17 cellular contexts compared by ENCODE assay signal in the genomic region with DNA sequence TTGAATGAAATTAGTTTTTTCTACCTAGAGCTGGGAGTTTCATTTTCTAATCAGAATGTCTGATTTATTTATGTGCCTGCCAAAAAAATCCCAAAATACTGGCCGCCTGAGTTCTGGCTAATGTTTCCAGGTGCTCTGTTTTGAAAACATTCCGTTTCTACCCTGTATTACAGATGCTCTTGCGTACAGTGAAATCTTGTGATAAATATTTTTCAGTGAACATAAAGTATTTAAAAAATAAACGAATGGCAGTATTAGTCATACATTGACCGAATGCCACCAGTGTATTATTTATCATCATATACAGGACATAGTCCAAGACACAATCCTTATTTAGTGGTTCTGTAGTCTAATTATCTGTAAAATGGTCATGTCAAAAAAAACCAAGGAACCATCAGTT.
DNase-seq lines count a peak whose midpoint lies in the region; ATAC-seq and TF ChIP-seq lines count a peak whose summit lies in the region.
"Had no signal": no experiment of that assay in that cellular context is flagged by ENCODE, and none has a peak within 500 bp of the region (broad histone marks: within the 10 kb centered on the region; RNA-seq: fewer than 3 reads in every experiment).

No MANE protein-coding gene starts in this region.

- ATAC-seq in heart right ventricle (no peak), upper lobe of right lung (no peak), HG02610 (IDR thresholded peaks at IDR 0.05; ENCODE audit: unreplicated experiment) (no peak), GM21360 (IDR thresholded peaks at IDR 0.05; ENCODE audit: unreplicated experiment) (no peak)
- ATAC-seq: naive thymus-derived CD4-positive, alpha-beta T cell; Right ventricle myocardium inferior had no signal

- peaks cover 1% of the 10 kb centered on the region for H3K36me3 Mint-ChIP-seq in mesothelial cell of epicardium
- H3K36me3 Mint-ChIP-seq in activated T-cell treated with anti-CD3 and anti-CD28 coated beads, Interleukin-2, amount 50 U/mL, for 24 hours (ENCODE audit: low read depth): no peaks in the 10 kb centered on the region

- no peak overlapping the region for H3K4me3 ChIP-seq in heart right ventricle
- H3K4me3 ChIP-seq in right atrium auricular region: no peak overlapping the region
- no peak overlapping the region for H3K4me3 ChIP-seq in coronary artery
- no peak overlapping the region for H3K4me3 ChIP-seq in upper lobe of right lung
- H3K4me3 ChIP-seq: cardiac muscle cell, suprapubic skin had no signal

- no peaks in the 10 kb centered on the region for H3K9me3 Mint-ChIP-seq in mesothelial cell of epicardium
- no peaks in the 10 kb centered on the region for H3K9me3 Mint-ChIP-seq in activated T-cell treated with anti-CD3 and anti-CD28 coated beads, Interleukin-2, amount 50 U/mL, for 24 hours
- H3K9me3 Mint-ChIP-seq: naive thymus-derived CD4-positive, alpha-beta T cell had no signal

- H3K27me3 Mint-ChIP-seq in mesothelial cell of epicardium (ENCODE audit: low read depth): no peaks in the 10 kb centered on the region
- no peaks in the 10 kb centered on the region for H3K27me3 Mint-ChIP-seq in activated T-cell treated with anti-CD3 and anti-CD28 coated beads, Interleukin-2, amount 50 U/mL, for 24 hours
- H3K27me3 Mint-ChIP-seq: naive thymus-derived CD4-positive, alpha-beta T cell had no signal

- TF ChIP-seq CTCF in heart right ventricle (IDR thresholded peaks at IDR 0.05) (no peak), right atrium auricular region (IDR thresholded peaks at IDR 0.05) (no peak), coronary artery (IDR thresholded peaks at IDR 0.05) (no peak), mesothelial cell of epicardium (IDR thresholded peaks at IDR 0.05; ENCODE audit: unreplicated experiment) (no peak), upper lobe of right lung (IDR thresholded peaks at IDR 0.05) (no peak)

- H3K27ac Mint-ChIP-seq in mesothelial cell of epicardium: peak overlapping the region; percentile 94
- no peak overlapping the region for H3K27ac Mint-ChIP-seq in activated T-cell treated with anti-CD3 and anti-CD28 coated beads, Interleukin-2, amount 50 U/mL, for 24 hours
- H3K27ac Mint-ChIP-seq: naive thymus-derived CD4-positive, alpha-beta T cell had no signal

- intact Hi-C loops in heart right ventricle (cut with DNase I): loop anchor here in 1 of 10 donors (10.0 kb wide), 1 partner anchor 104 kb away; the partner anchor contains the start of gene KAT6B
- intact Hi-C loops in upper lobe of right lung (cut with DNase I): no loop called here

- 59 to 68% methylated on average over 5 of the region's 5 CpGs for WGBS in heart right ventricle, 2 donors

- H3K4me1 ChIP-seq in heart right ventricle (peaks cover 4 to 82% (median 67%) of the 10 kb centered on the region in 9 donors), right atrium auricular region (peaks cover 0 to 58% of the 10 kb centered on the region in 2 donors), upper lobe of right lung (peaks cover 67% of the 10 kb centered on the region)

- H3K4me3 Mint-ChIP-seq in mesothelial cell of epicardium: no peak overlapping the region
- H3K4me3 Mint-ChIP-seq in activated T-cell treated with anti-CD3 and anti-CD28 coated beads, Interleukin-2, amount 50 U/mL, for 24 hours: no peak overlapping the region
- H3K4me3 Mint-ChIP-seq: naive thymus-derived CD4-positive, alpha-beta T cell had no signal

- H3K36me3 ChIP-seq in heart right ventricle: no peaks in the 10 kb centered on the region
- H3K36me3 ChIP-seq in right atrium auricular region: no peaks in the 10 kb centered on the region
- no peaks in the 10 kb centered on the region for H3K36me3 ChIP-seq in upper lobe of right lung
- H3K36me3 ChIP-seq: cardiac muscle cell, suprapubic skin had no signal

- peak overlapping the region in 6 of 10 donors; percentile 1 to 60 (median 20) for H3K27ac ChIP-seq in heart right ventricle
- peak overlapping the region in 1 of 2 donors; percentile 70 for H3K27ac ChIP-seq in right atrium auricular region
- H3K27ac ChIP-seq in coronary artery: peak overlapping the region; percentile 43 to 61
- H3K27ac ChIP-seq in upper lobe of right lung: peak overlapping the region; percentile 45
- H3K27ac ChIP-seq: cardiac muscle cell, suprapubic skin had no signal

- peaks cover 84% of the 10 kb centered on the region for H3K4me1 Mint-ChIP-seq in mesothelial cell of epicardium
- H3K4me1 Mint-ChIP-seq in activated T-cell treated with anti-CD3 and anti-CD28 coated beads, Interleukin-2, amount 50 U/mL, for 24 hours (ENCODE audit: low read depth): peaks cover 45% of the 10 kb centered on the region

- DNase-seq in heart right ventricle (no peak), right atrium auricular region (ENCODE audit: low spot score) (no peak), coronary artery (ENCODE audit: low spot score) (no peak), mesothelial cell of epicardium (ENCODE audit: low spot score in 2 of 2, unreplicated experiment in 2 of 2) (no peak), upper lobe of right lung (no peak)
- no peak for DNase-seq in activated T-cell treated with anti-CD3 and anti-CD28 coated beads, Interleukin-2, amount 50 U/mL, for 24 hours
- DNase-seq: activated CD4-positive, alpha-beta T cell treated with anti-CD3 and anti-CD28 coated beads, Interleukin-2, amount 50 U/mL, for 48 hours; Caco-2; islet precursor cell; KG1; naive thymus-derived CD4-positive, alpha-beta T cell; NCI-H82 had no signal

- H3K27me3 ChIP-seq in heart right ventricle (no peaks in the 10 kb centered on the region), right atrium auricular region (no peaks in the 10 kb centered on the region), upper lobe of right lung (no peaks in the 10 kb centered on the region)
- H3K27me3 ChIP-seq: cardiac muscle cell, suprapubic skin had no signal

- no peaks in the 10 kb centered on the region for H3K9me3 ChIP-seq in heart right ventricle
- H3K9me3 ChIP-seq in right atrium auricular region: no peaks in the 10 kb centered on the region
- H3K9me3 ChIP-seq in upper lobe of right lung: no peaks in the 10 kb centered on the region
- H3K9me3 ChIP-seq: Caco-2, suprapubic skin had no signal
